In genomic region chr5:144017119-144017518, GRCh38 we compare ENCODE assay signal across 14 cellular contexts.
"Had no signal": no experiment of that assay in that cellular context is flagged by ENCODE, and none has a peak within 500 bp of the region (broad histone marks: within the 10 kb centered on the region; RNA-seq: fewer than 3 reads in every experiment).

No MANE protein-coding gene starts in this region.

- ATAC-seq: activated CD4-positive, CD25-positive, alpha-beta regulatory T cell treated with anti-CD3 and anti-CD28 coated beads, Interleukin-2, amount 50 U/mL, for 24 hours; activated CD8-positive, alpha-beta memory T cell treated with anti-CD3 and anti-CD28 coated beads, Interleukin-2, amount 10 ng/mL, durations not matched to agents 7 days and 5 days; esophagus mucosa; mucosa of descending colon; natural killer cell treated with Interleukin-12 subunit alpha and Interleukin-12 subunit beta and Interleukin-15 and Interleukin-18, amount 100 ng/mL, for 72 hours had no signal

- H3K27ac ChIP-seq: sigmoid colon, suprapubic skin had no signal

- H3K9me3 ChIP-seq: suprapubic skin had no signal

- H3K36me3 ChIP-seq: sigmoid colon, suprapubic skin had no signal

- H3K4me3 ChIP-seq: dorsolateral prefrontal cortex, mucosa of descending colon, sigmoid colon, suprapubic skin had no signal

- H3K27me3 ChIP-seq: dorsolateral prefrontal cortex, sigmoid colon, suprapubic skin had no signal

- H3K4me1 ChIP-seq: suprapubic skin had no signal

- DNase-seq: activated CD8-positive, alpha-beta memory T cell treated with anti-CD3 and anti-CD28 coated beads, Interleukin-2, amount 10 ng/mL, durations not matched to agents 7 days and 5 days; activated effector memory CD4-positive, alpha-beta T cell treated with anti-CD3 and anti-CD28 coated beads, Interleukin-2, amount 50 U/mL, for 16 hours; activated T-cell treated with anti-CD3 and anti-CD28 coated beads, Interleukin-2, amount 50 U/mL, for 24 hours; immature natural killer cell; mucosa of descending colon; sigmoid colon; stimulated activated CD4-positive, alpha-beta T cell treated with anti-CD3 and anti-CD28 coated beads, Interleukin-2, amount 100 ng/mL, for 48 hours; stimulated activated naive CD4-positive, alpha-beta T cell treated with Interleukin-2 at 50 U/mL for 16 hours; T-helper 2 cell had no signal
